8 cellular contexts compared by ENCODE assay signal in the genomic region with DNA sequence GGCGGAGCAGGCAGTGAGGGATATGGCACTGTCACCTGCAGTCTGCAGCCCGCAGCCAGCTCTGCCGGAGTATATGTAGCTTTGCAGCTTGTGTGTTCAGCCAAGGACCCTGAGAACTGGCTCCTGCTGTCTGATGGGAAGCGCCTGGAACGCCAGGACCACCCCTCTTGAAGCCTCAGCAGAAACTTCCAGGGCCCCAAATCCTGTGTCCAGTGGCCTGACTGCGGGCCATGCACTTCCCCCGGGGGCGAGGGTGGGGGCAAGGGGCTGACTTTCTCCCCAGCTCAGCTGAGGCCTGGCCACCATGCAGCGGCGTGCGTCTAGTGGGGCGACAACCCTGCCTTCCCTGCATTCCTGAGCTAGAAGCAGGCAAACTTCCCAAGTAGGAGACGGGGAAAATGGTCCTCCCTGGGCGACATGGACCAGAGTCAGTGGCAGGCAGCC. TPM values are rescaled to one million over a fixed set of nuclear protein-coding genes. Genes with fewer than 3 reads are reported as not detected.
DNase-seq lines count a peak whose midpoint lies in the region; ATAC-seq and TF ChIP-seq lines count a peak whose summit lies in the region.

No MANE protein-coding gene starts in this region.

- intact Hi-C loops in esophagus squamous epithelium (cut with DNase I): no loop called here

- peaks cover 28% of the 10 kb centered on the region for H3K4me1 Mint-ChIP-seq in progenitor cell of endocrine pancreas (ENCODE audit: low read depth)

- H3K27me3 Mint-ChIP-seq in progenitor cell of endocrine pancreas: no peaks in the 10 kb centered on the region

- DNase-seq in SJCRH30 (no peak), esophagus squamous epithelium (lab: John Stamatoyannopoulos, UW) (no peak), progenitor cell of endocrine pancreas (ENCODE audit: low spot score, unreplicated experiment) (no peak), D341Med (ENCODE audit: low spot score) (no peak), NCI-H2171 treated with DMSO at 0.1 percent for 48 hours (lab: John Stamatoyannopoulos, UW) (no peak)

- TF ChIP-seq POLR2A in esophagus squamous epithelium (IDR thresholded peaks at IDR 0.05): no peak

- no peaks in the 10 kb centered on the region for H3K27me3 ChIP-seq in SJCRH30
- H3K27me3 ChIP-seq in esophagus squamous epithelium: no peaks in the 10 kb centered on the region

- TF ChIP-seq CTCF in esophagus squamous epithelium (IDR thresholded peaks at IDR 0.05): no peak
- no peak for TF ChIP-seq CTCF in progenitor cell of endocrine pancreas (IDR thresholded peaks at IDR 0.05; ENCODE audit: unreplicated experiment)

- H3K27ac ChIP-seq in SJCRH30 (peak overlapping the region; percentile 73), esophagus squamous epithelium (peak overlapping the region; percentile 83 to 93 (median 84))

- H3K9me3 ChIP-seq in ES-I3 (ENCODE audit: control insufficient read depth, insufficient read depth, low read length): no peaks in the 10 kb centered on the region
- no peaks in the 10 kb centered on the region for H3K9me3 ChIP-seq in SJCRH30 (replicated peaks)
- H3K9me3 ChIP-seq in esophagus squamous epithelium: no peaks in the 10 kb centered on the region

- WGBS in esophagus squamous epithelium, 2 donors: 58 to 71% methylated on average over 3 to 4 of the region's 14 CpGs

- peak overlapping the region; percentile 83 for H3K9ac ChIP-seq in ES-I3 (ENCODE audit: low read depth, low read length)

- ATAC-seq in GM18867 (IDR thresholded peaks at IDR 0.05; ENCODE audit: unreplicated experiment) (no peak), HG02973 (IDR thresholded peaks at IDR 0.05; ENCODE audit: unreplicated experiment) (no peak)

- peak overlapping the region; percentile 93 for H3K4me3 ChIP-seq in SJCRH30
- H3K4me3 ChIP-seq in esophagus squamous epithelium: peak overlapping the region; percentile 66 to 75 (median 72)

- H3K4me1 ChIP-seq in ES-I3 (ENCODE audit: insufficient read depth, low read length) (peaks cover 25% of the 10 kb centered on the region; the same call in 1 of the 2 replicates), SJCRH30 (no peaks in the 10 kb centered on the region; the same call in 1 of the 2 replicates), esophagus squamous epithelium (peaks cover 36 to 88% (median 37%) of the 10 kb centered on the region in 3 donors)

- H3K36me3 Mint-ChIP-seq in progenitor cell of endocrine pancreas (ENCODE audit: insufficient read depth): peaks cover 1% of the 10 kb centered on the region

- no peaks in the 10 kb centered on the region for H3K9me3 Mint-ChIP-seq in progenitor cell of endocrine pancreas (ENCODE audit: low read depth)

- no peak overlapping the region for H3K27ac Mint-ChIP-seq in progenitor cell of endocrine pancreas

- H3K4me3 Mint-ChIP-seq in progenitor cell of endocrine pancreas (ENCODE audit: low read depth): peak overlapping the region; percentile 87

- H3K36me3 ChIP-seq in ES-I3 (ENCODE audit: insufficient read depth, low read length) (no peaks in the 10 kb centered on the region; the same call in 1 of the 2 replicates), SJCRH30 (no peaks in the 10 kb centered on the region), esophagus squamous epithelium (peaks cover 0 to 13% (median 0%) of the 10 kb centered on the region in 3 donors)

RNA-seq across cellular contexts. Expression of gene PISD, which starts 32.3 kb away (rescaled TPM):
- total RNA-seq in SJCRH30 (2014; rRNA removed; shearing (Covaris generic)): 18.6 and 20.1 TPM in 2 replicates
- total RNA-seq in esophagus squamous epithelium: 10 to 100 TPM; 21.4 to 34.0 (median 30.6) TPM
- 46.6 and 49.6 TPM in 2 replicates for total RNA-seq in progenitor cell of endocrine pancreas
